Comparison of ENCODE assay signal across 1 cellular context in the genomic region with DNA sequence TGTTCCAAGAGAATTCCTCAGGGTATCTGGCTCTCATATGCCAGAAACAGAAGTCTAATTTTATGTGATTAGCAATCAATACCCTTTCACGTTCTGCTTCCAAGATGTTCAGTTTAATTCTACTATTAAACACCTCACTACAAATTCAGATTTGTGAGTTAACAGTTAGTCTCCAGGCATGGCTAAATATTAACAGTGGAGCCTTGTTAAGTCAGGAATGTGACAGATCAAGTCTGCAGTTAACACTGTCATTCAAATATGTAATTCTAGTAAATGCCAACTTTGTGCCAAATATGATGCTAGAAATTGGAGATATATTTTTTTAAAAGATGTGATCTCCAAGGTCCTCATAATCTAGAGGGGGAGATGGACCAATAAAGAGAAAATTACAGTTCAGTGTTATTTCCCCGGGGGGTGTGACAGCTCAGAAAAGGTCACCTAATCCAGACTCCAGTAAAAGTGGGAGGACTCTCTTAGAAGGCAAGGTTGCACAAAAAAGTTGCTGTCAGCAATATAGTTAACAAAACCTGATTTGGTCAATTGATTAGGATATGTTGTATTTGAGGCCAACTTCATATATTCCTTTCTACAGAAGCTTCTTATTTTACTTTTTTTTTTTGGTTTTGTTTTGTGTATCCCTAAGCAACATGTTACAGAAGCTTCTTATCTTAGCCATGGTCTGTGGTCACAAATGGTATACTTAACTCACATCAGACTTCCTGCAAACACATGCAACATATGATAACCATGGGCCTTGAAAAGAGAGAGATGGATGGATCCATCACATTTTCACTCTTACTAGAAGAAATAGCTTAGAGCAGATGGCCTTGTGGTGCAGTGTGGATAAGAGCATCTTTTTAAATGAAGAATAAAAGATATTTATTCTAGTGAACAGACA.
TF ChIP-seq lines count a peak whose summit lies in the region.

No MANE protein-coding gene starts in this region.

TF ChIP-seq in HepG2, 621 proteins besides CTCF, POLR2A, EP300 and RAD21:
- peak; percentile 85 to 90 for TF ChIP-seq MAFK (conservative IDR thresholded peaks at IDR 0.05 in 1 of 2, IDR thresholded peaks at IDR 0.05 in 1 of 2; ENCODE audit: low read length in 2 of 2)
- peak; percentile 89 for TF ChIP-seq MAFF (IDR thresholded peaks at IDR 0.05; ENCODE audit: low read depth, low read length)
- TF ChIP-seq IRF1 (CRISPR knock-in tag; IDR thresholded peaks at IDR 0.05; ENCODE audit: low read depth): no peak
- TF ChIP-seq, protein P1, sequence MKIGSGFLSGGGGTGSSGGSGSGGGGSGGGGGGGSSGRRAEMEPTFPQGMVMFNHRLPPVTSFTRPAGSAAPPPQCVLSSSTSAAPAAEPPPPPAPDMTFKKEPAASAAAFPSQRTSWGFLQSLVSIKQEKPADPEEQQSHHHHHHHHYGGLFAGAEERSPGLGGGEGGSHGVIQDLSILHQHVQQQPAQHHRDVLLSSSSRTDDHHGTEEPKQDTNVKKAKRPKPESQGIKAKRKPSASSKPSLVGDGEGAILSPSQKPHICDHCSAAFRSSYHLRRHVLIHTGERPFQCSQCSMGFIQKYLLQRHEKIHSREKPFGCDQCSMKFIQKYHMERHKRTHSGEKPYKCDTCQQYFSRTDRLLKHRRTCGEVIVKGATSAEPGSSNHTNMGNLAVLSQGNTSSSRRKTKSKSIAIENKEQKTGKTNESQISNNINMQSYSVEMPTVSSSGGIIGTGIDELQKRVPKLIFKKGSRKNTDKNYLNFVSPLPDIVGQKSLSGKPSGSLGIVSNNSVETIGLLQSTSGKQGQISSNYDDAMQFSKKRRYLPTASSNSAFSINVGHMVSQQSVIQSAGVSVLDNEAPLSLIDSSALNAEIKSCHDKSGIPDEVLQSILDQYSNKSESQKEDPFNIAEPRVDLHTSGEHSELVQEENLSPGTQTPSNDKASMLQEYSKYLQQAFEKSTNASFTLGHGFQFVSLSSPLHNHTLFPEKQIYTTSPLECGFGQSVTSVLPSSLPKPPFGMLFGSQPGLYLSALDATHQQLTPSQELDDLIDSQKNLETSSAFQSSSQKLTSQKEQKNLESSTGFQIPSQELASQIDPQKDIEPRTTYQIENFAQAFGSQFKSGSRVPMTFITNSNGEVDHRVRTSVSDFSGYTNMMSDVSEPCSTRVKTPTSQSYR (CRISPR knock-in tag; IDR thresholded peaks at IDR 0.05; ENCODE audit: borderline replicate concordance): no peak
- TF ChIP-seq SMYD3 (CRISPR knock-in tag; IDR thresholded peaks at IDR 0.05): 0 out of 2 replicates have a peak, but pooled peaks have one; percentile 43
